In genomic region chr12:62767946-62768345, GRCh38 we compare ENCODE assay signal across 15 cellular contexts.
DNase-seq lines count a peak whose midpoint lies in the region; ATAC-seq and TF ChIP-seq lines count a peak whose summit lies in the region.
"Had no signal": no experiment of that assay in that cellular context is flagged by ENCODE, and none has a peak within 500 bp of the region (broad histone marks: within the 10 kb centered on the region; RNA-seq: fewer than 3 reads in every experiment).

No MANE protein-coding gene starts in this region.

- no peak overlapping the region for H3K27ac ChIP-seq in endodermal cell (ENCODE audit: low read depth, low read length)
- H3K27ac ChIP-seq: thoracic aorta, VCaP had no signal

- peaks cover 18% of the 10 kb centered on the region for H3K4me1 ChIP-seq in endodermal cell (ENCODE audit: control insufficient read depth, insufficient read depth, low read length)

- intact Hi-C loops in posterior vena cava (cut with DNase I), result no loop called here

- peak; percentile 57 to 66 for DNase-seq in activated T-cell treated with anti-CD3 and anti-CD28 coated beads, Interleukin-2, amount 50 U/mL, for 48 hours
- no peak for DNase-seq in activated T-cell treated with anti-CD3 and anti-CD28 coated beads for 4 hours
- DNase-seq in endodermal cell, result no peak
- peak; percentile 23 to 31 for DNase-seq in stimulated activated CD8-positive, alpha-beta memory T cell treated with anti-CD3 and anti-CD28 coated beads, Interleukin-15, amount 100 ng/mL, for 48 hours (ENCODE audit: low read depth in 2 of 2)
- DNase-seq in HT-29 (ENCODE audit: low spot score), result no peak
- DNase-seq in C1 segment of cervical spinal cord (lab: John Stamatoyannopoulos, UW), result no peak
- DNase-seq in posterior vena cava (ENCODE audit: low spot score), result no peak
- DNase-seq: MM.1S, NCI-H1694 treated with DMSO at 0.1 percent for 48 hours, NCI-H345, nephron progenitor cell, T-helper 1 cell had no signal

- H3K4me1 Mint-ChIP-seq in endodermal cell, result peaks cover 60% of the 10 kb centered on the region

- no peak overlapping the region for H3K4me3 Mint-ChIP-seq in endodermal cell
- H3K4me3 Mint-ChIP-seq: nephron progenitor cell had no signal

- H3K9ac ChIP-seq in endodermal cell (ENCODE audit: extremely low read depth, low read length, poor library complexity, severe bottlenecking), result peak overlapping the region; percentile 60

- no peaks in the 10 kb centered on the region for H3K36me3 ChIP-seq in endodermal cell (ENCODE audit: control insufficient read depth, insufficient read depth, low read length)
- H3K36me3 ChIP-seq: thoracic aorta had no signal

- H3K27me3 ChIP-seq in endodermal cell (ENCODE audit: control insufficient read depth, insufficient read depth, low read length, poor library complexity, severe bottlenecking), result no peaks in the 10 kb centered on the region

- WGBS in endodermal cell (ENCODE audit: insufficient coverage in 1 of 2, insufficient read length in 1 of 2), 2 experiments, result 84 to 97% methylated on average over 3 to 4 of the region's 4 CpGs

- ATAC-seq in HG02884 (IDR thresholded peaks at IDR 0.05; ENCODE audit: unreplicated experiment), result peak; percentile 70

- H3K27me3 Mint-ChIP-seq in endodermal cell (ENCODE audit: insufficient read depth), result no peaks in the 10 kb centered on the region

- H3K9me3 Mint-ChIP-seq in endodermal cell, result no peaks in the 10 kb centered on the region
- H3K9me3 Mint-ChIP-seq: nephron progenitor cell had no signal

- peak overlapping the region; percentile 90 for H3K27ac Mint-ChIP-seq in endodermal cell

- no peaks in the 10 kb centered on the region for H3K9me3 ChIP-seq in endodermal cell (ENCODE audit: control insufficient read depth, low read length)
- H3K9me3 ChIP-seq: thoracic aorta had no signal

- TF ChIP-seq CTCF in endodermal cell (conservative IDR thresholded peaks at IDR 0.05), result no peak

- peaks cover 20% of the 10 kb centered on the region for H3K36me3 Mint-ChIP-seq in endodermal cell (ENCODE audit: low read depth)

- H3K4me3 ChIP-seq in endodermal cell (ENCODE audit: low read length), result no peak overlapping the region
- H3K4me3 ChIP-seq: thoracic aorta had no signal

Comparison
In these comparisons a context has a peak if more than half of its experiments do, and no peak if none do; other contexts are left out.
1. DNase-seq: peak in activated T-cell treated with anti-CD3 and anti-CD28 coated beads, Interleukin-2, amount 50 U/mL, for 48 hours (2 of 2) and stimulated activated CD8-positive, alpha-beta memory T cell treated with anti-CD3 and anti-CD28 coated beads, Interleukin-15, amount 100 ng/mL, for 48 hours (2 of 2); none in activated T-cell treated with anti-CD3 and anti-CD28 coated beads for 4 hours (single experiment), endodermal cell (single experiment), HT-29 (single experiment), C1 segment of cervical spinal cord (0 of 14) and posterior vena cava (single experiment).